Comparison of ENCODE assay signal across 1 cellular context in genomic region chr1:201481004-201481380, GRCh38.
TF ChIP-seq lines count a peak whose summit lies in the region.

No MANE protein-coding gene starts in this region.

TF ChIP-seq in HCT116, 20 proteins besides CTCF, POLR2A, EP300 and RAD21:
- TF ChIP-seq ATF3 (IDR thresholded peaks at IDR 0.05): no peak
- no peak for TF ChIP-seq CBX3 (IDR thresholded peaks at IDR 0.05; ENCODE audit: low read depth)
- TF ChIP-seq REST (IDR thresholded peaks at IDR 0.05; ENCODE audit: low read depth): no peak
- no peak for TF ChIP-seq TCF7L2 (IDR thresholded peaks at IDR 0.05; ENCODE audit: borderline replicate concordance, extremely low read depth, insufficient read depth, insufficient read length)
- no peak for TF ChIP-seq EGR1 (IDR thresholded peaks at IDR 0.05; ENCODE audit: low read depth)
- TF ChIP-seq SP1 (IDR thresholded peaks at IDR 0.05; ENCODE audit: low read depth): no peak
- no peak for TF ChIP-seq EZH2phosphoT487 (IDR thresholded peaks at IDR 0.05; ENCODE audit: borderline replicate concordance)
- no peak for TF ChIP-seq EZH2 (IDR thresholded peaks at IDR 0.05)
- TF ChIP-seq POLR2AphosphoS5 (IDR thresholded peaks at IDR 0.05; ENCODE audit: low read depth, low read length): no peak
- TF ChIP-seq ZFX (IDR thresholded peaks at IDR 0.05): no peak
- no peak for TF ChIP-seq ZBTB33 (IDR thresholded peaks at IDR 0.05; ENCODE audit: extremely low read depth, insufficient replicate concordance, low read length)
- TF ChIP-seq SIN3A (IDR thresholded peaks at IDR 0.05; ENCODE audit: low read depth): no peak
- TF ChIP-seq MAX (IDR thresholded peaks at IDR 0.05): no peak
- no peak for TF ChIP-seq FOSL1 (IDR thresholded peaks at IDR 0.05; ENCODE audit: low read depth)
- TF ChIP-seq ELF1 (IDR thresholded peaks at IDR 0.05; ENCODE audit: borderline replicate concordance, low read depth): no peak
- no peak for TF ChIP-seq JUND (IDR thresholded peaks at IDR 0.05)
TF ChIP-seq in HCT116: peak in this region for 0.
